Comparison of ENCODE assay signal across 10 cellular contexts in the genomic region with DNA sequence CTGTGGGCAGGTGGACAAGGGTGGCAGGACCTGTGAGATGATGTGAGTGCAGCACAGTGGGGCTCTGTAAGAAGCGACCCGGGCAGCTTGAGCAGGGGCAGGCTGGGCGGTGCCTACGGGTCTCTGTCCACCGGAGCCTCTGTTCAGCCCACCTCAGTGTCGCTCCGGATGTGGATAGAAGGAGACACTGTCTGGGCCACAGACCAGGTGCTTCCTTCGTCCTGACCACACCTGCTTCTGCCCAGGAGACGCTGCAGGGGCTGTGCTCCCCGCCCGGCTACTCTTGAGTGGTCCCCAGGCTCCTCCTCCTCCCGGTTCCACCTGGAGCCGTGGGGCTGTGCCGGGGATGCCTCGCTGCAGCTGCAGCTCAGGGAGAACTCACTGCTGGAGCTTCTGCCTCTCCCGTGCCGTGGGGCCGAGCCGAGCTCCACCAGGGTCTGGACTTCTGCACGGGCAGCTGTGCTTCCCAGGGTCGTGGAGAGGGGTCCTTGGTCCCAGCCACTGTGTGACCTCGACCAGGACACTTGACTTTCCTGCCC. TPM values are rescaled to one million over a fixed set of nuclear protein-coding genes. Genes with fewer than 3 reads are reported as not detected.
A peak's percentile ranks its signal among the peaks of the same experiment; 100 is the strongest.
DNase-seq lines count a peak whose midpoint lies in the region; TF ChIP-seq lines count a peak whose summit lies in the region.
"Had no signal": no experiment of that assay in that cellular context is flagged by ENCODE, and none has a peak within 500 bp of the region (broad histone marks: within the 10 kb centered on the region; RNA-seq: fewer than 3 reads in every experiment).

No MANE protein-coding gene starts in this region.

- H3K36me3 Mint-ChIP-seq in chondrocyte (ENCODE audit: low read depth) (peaks cover 2% of the 10 kb centered on the region), endodermal cell (ENCODE audit: low read depth) (peaks cover 3% of the 10 kb centered on the region)

- H3K4me1 Mint-ChIP-seq in chondrocyte (ENCODE audit: low read depth) (peaks cover 58% of the 10 kb centered on the region), endodermal cell (no peaks in the 10 kb centered on the region)

- H3K27me3 Mint-ChIP-seq in chondrocyte (ENCODE audit: low read depth) (no peaks in the 10 kb centered on the region), endodermal cell (ENCODE audit: insufficient read depth) (no peaks in the 10 kb centered on the region)

- peaks cover 13% of the 10 kb centered on the region for H3K4me1 ChIP-seq in Loucy (ENCODE audit: insufficient read depth, low read length, poor library complexity, severe bottlenecking)
- peaks cover 25% of the 10 kb centered on the region for H3K4me1 ChIP-seq in osteoblast (ENCODE audit: insufficient read depth, low read length)
- H3K4me1 ChIP-seq in testis = peaks cover 33% of the 10 kb centered on the region
- no peaks in the 10 kb centered on the region for H3K4me1 ChIP-seq in endodermal cell (ENCODE audit: control insufficient read depth, insufficient read depth, low read length)

- intact Hi-C loops in testis (cut with DNase I; ENCODE audit: low total_unique reads) = no loop called here

- H3K27ac ChIP-seq in osteoblast (ENCODE audit: low read depth, low read length) (peak overlapping the region; percentile 41), testis (no peak overlapping the region), endodermal cell (ENCODE audit: low read depth, low read length) (no peak overlapping the region)
- H3K27ac ChIP-seq: brain microvascular endothelial cell had no signal

- TF ChIP-seq POLR2A in testis (IDR thresholded peaks at IDR 0.05) = no peak

- no peaks in the 10 kb centered on the region for H4K20me1 ChIP-seq in Loucy (ENCODE audit: insufficient read depth, low read length, poor library complexity, severe bottlenecking)
- H4K20me1 ChIP-seq in osteoblast (ENCODE audit: insufficient read depth, low read length) = peaks cover 13% of the 10 kb centered on the region

- H3K79me2 ChIP-seq in Loucy (ENCODE audit: insufficient read depth, low read length) = no peaks in the 10 kb centered on the region
- peaks cover 26% of the 10 kb centered on the region for H3K79me2 ChIP-seq in osteoblast (ENCODE audit: insufficient read depth, low read length)

- H3K9me3 ChIP-seq in Loucy (ENCODE audit: insufficient read depth, low read depth, low read length) (no peaks in the 10 kb centered on the region), osteoblast (ENCODE audit: low read depth, low read length) (no peaks in the 10 kb centered on the region), testis (no peaks in the 10 kb centered on the region), endodermal cell (ENCODE audit: control insufficient read depth, low read length) (no peaks in the 10 kb centered on the region)

- H3K9ac ChIP-seq in Loucy (ENCODE audit: low read depth, low read length, poor library complexity, severe bottlenecking) (peak overlapping the region; percentile 23), endodermal cell (ENCODE audit: extremely low read depth, low read length, poor library complexity, severe bottlenecking) (no peak overlapping the region)

- DNase-seq in DMS53 (lab: John Stamatoyannopoulos, UW) = peak; percentile 76
- DNase-seq in chondrocyte (ENCODE audit: low spot score) = no peak
- DNase-seq in osteoblast (ENCODE audit: insufficient read length, low spot score, missing footprints) = peak; percentile 93
- DNase-seq in testis = no peak
- DNase-seq in T1000 (lab: John Stamatoyannopoulos, UW) = no peak
- no peak for DNase-seq in endodermal cell
- no peak for DNase-seq in NOMO-1 treated with dmso at 0.1 percent for 144 hours (lab: John Stamatoyannopoulos, UW; ENCODE audit: unreplicated experiment)
- DNase-seq: brain microvascular endothelial cell, SHP77 treated with DMSO at 0.1 percent for 48 hours had no signal

- H3K4me3 ChIP-seq in Loucy (ENCODE audit: low read length, poor library complexity, severe bottlenecking) (peak overlapping the region; percentile 26), osteoblast (ENCODE audit: insufficient read depth, low read length) (no peak overlapping the region), testis (no peak overlapping the region), endodermal cell (ENCODE audit: low read length) (no peak overlapping the region)

- no peaks in the 10 kb centered on the region for H3K27me3 ChIP-seq in Loucy (ENCODE audit: insufficient read depth, low read length, poor library complexity, severe bottlenecking)
- H3K27me3 ChIP-seq in osteoblast (ENCODE audit: insufficient read depth, low read length) = no peaks in the 10 kb centered on the region
- H3K27me3 ChIP-seq in testis = no peaks in the 10 kb centered on the region
- no peaks in the 10 kb centered on the region for H3K27me3 ChIP-seq in endodermal cell (ENCODE audit: control insufficient read depth, insufficient read depth, low read length, poor library complexity, severe bottlenecking)
- H3K27me3 ChIP-seq: brain microvascular endothelial cell had no signal

- WGBS in testis, 2 donors = 24 to 36% methylated on average over 3 to 22 of the region's 22 CpGs
- WGBS in endodermal cell (ENCODE audit: insufficient coverage in 1 of 2, insufficient read length in 1 of 2), 2 experiments = 85 to 86% methylated on average over 10 to 22 of the region's 22 CpGs

- no peaks in the 10 kb centered on the region for H3K9me2 ChIP-seq in Loucy (replicated peaks; ENCODE audit: low read depth, low read length)

- H3K27ac Mint-ChIP-seq in chondrocyte (ENCODE audit: unreplicated experiment) (peak overlapping the region; percentile 63), endodermal cell (no peak overlapping the region)

- H3K4me3 Mint-ChIP-seq in chondrocyte (ENCODE audit: unreplicated experiment) (no peak overlapping the region), endodermal cell (no peak overlapping the region)

- TF ChIP-seq CTCF in Loucy (conservative IDR thresholded peaks at IDR 0.05; ENCODE audit: low read length) (no peak), chondrocyte (IDR thresholded peaks at IDR 0.05) (no peak), osteoblast (IDR thresholded peaks at IDR 0.05; ENCODE audit: extremely low read depth, low read depth, low read length) (no peak), testis (IDR thresholded peaks at IDR 0.05) (no peak), endodermal cell (conservative IDR thresholded peaks at IDR 0.05) (no peak)

- H3K9me3 Mint-ChIP-seq in chondrocyte (ENCODE audit: low read depth) (no peaks in the 10 kb centered on the region), endodermal cell (peaks cover 7% of the 10 kb centered on the region)

- H3K36me3 ChIP-seq in Loucy (ENCODE audit: insufficient read depth, low read length) (no peaks in the 10 kb centered on the region; the same call in 1 of the 2 replicates), osteoblast (ENCODE audit: insufficient read depth, low read length) (peaks cover 14% of the 10 kb centered on the region), testis (ENCODE audit: low read depth, missing control alignments) (no peaks in the 10 kb centered on the region), endodermal cell (ENCODE audit: control insufficient read depth, insufficient read depth, low read length) (no peaks in the 10 kb centered on the region)

- no peaks in the 10 kb centered on the region for H3F3A ChIP-seq in Loucy (ENCODE audit: low read depth)

- H3K4me2 ChIP-seq in Loucy (ENCODE audit: low read depth, low read length, poor library complexity, severe bottlenecking) = peak overlapping the region; percentile 57
- H3K4me2 ChIP-seq in osteoblast (ENCODE audit: insufficient read depth, low read length) = no peak overlapping the region

- H2AFZ ChIP-seq in Loucy (ENCODE audit: low read length) (no peak overlapping the region), osteoblast (ENCODE audit: low read length) (no peak overlapping the region)

RNA-seq across cellular contexts. Expression of gene METRNL, which starts 21.5 kb away (rescaled TPM):
- total RNA-seq in chondrocyte (63.8 to 79.4 TPM (median 64.7 TPM) in 3 replicates), osteoblast (137 and 140 TPM in 2 replicates), testis (10 to 100 TPM; 54.6 to 86.1 TPM), endodermal cell (10 to 100 TPM in 1 of 2 donors, 1 to 10 TPM in 1; 7.3 to 10.3 TPM)
- polyA plus RNA-seq in testis (ENCODE audit: insufficient read depth, low read depth, low replicate concordance) = 56.1 TPM
- 17.8 TPM for polyA plus RNA-seq in endodermal cell (2013, experiment 1 of 2)
- polyA plus RNA-seq in endodermal cell (2013, experiment 2 of 2) = 16.6 TPM

Comparison
In these comparisons a context has a peak if more than half of its experiments do, and no peak if none do; other contexts are left out.
1. DNase-seq: peak in DMS53 (single experiment) and osteoblast (single experiment); none in chondrocyte (single experiment), testis (single experiment), T1000 (single experiment), endodermal cell (single experiment) and NOMO-1 treated with dmso at 0.1 percent for 144 hours (single experiment).